Comparison of ENCODE assay signal across 8 cellular contexts in genomic region chr6:166419268-166419667, GRCh38. TPM values are rescaled to one million over a fixed set of nuclear protein-coding genes. Genes with fewer than 3 reads are reported as not detected.
DNase-seq lines count a peak whose midpoint lies in the region; ATAC-seq and TF ChIP-seq lines count a peak whose summit lies in the region.

No MANE protein-coding gene starts in this region.

- no peak overlapping the region for H3K27ac ChIP-seq in IMR-90 (ENCODE audit: insufficient read depth, low read length)

- H3K4me1 Mint-ChIP-seq in Calu3 (ENCODE audit: low read depth, unreplicated experiment): no peaks in the 10 kb centered on the region

- no peak overlapping the region for H2AFZ ChIP-seq in IMR-90 (replicated peaks; ENCODE audit: low read length, poor library complexity)

- no peak overlapping the region for H2BK15ac ChIP-seq in IMR-90 (ENCODE audit: low read depth, low read length)

- H3K4me3 ChIP-seq in IMR-90 (ENCODE audit: insufficient read depth, low read depth, low read length): no peak overlapping the region

- DNase-seq in Calu3 (peak; percentile 11), IMR-90 (peak; percentile 47), activated T-helper 1 cell treated with Interleukin-2 at 50 U/mL for 16 hours (ENCODE audit: low read depth) (peak; percentile 52), NCI-H345 (lab: John Stamatoyannopoulos, UW) (no peak), cerebellar cortex (ENCODE audit: low spot score) (no peak), NCI-H526 treated with DMSO at 0.1 percent for 48 hours (lab: John Stamatoyannopoulos, UW) (no peak)
- DNase-seq in stimulated activated CD4-positive, alpha-beta T cell treated with anti-CD3 and anti-CD28 coated beads, Interleukin-1b, Interleukin-23, amount 100 ng/mL, for 48 hours: peak; percentile 71

- H3K27ac Mint-ChIP-seq in Calu3 (ENCODE audit: unreplicated experiment): no peak overlapping the region

- no TSS peak for BruUV-seq in Calu3 (replicated peaks; lab: Mats Ljungman, UMichigan)
- BruUV-seq in IMR-90 (replicated peaks; lab: Mats Ljungman, UMichigan): no TSS peak

- peaks cover 3% of the 10 kb centered on the region; the same call in 1 of the 2 replicates for H4K20me1 ChIP-seq in IMR-90 (ENCODE audit: insufficient read depth, low read length)

- H3K4me2 ChIP-seq in IMR-90 (ENCODE audit: low read depth, low read length): no peak overlapping the region

- TF ChIP-seq CTCF in Calu3 (IDR thresholded peaks at IDR 0.05; ENCODE audit: unreplicated experiment) (no peak), IMR-90 (conservative IDR thresholded peaks at IDR 0.05; ENCODE audit: low read depth, low read length) (no peak)

- H4K5ac ChIP-seq in IMR-90 (ENCODE audit: low read depth, low read length): no peak overlapping the region

- no peaks in the 10 kb centered on the region for H3K27me3 ChIP-seq in IMR-90 (ENCODE audit: control insufficient read depth, insufficient read depth, low read length)

- H3K4ac ChIP-seq in IMR-90 (ENCODE audit: low read depth, low read length): no peak overlapping the region

- dilution Hi-C loops in IMR-90 (cut with HindIII; ENCODE audit: low sequenced_read_pairs, unreplicated experiment): no loop called here

- H3K36me3 Mint-ChIP-seq in Calu3 (ENCODE audit: insufficient read depth, unreplicated experiment): peaks cover 17% of the 10 kb centered on the region

- no peak overlapping the region for H3K56ac ChIP-seq in IMR-90 (ENCODE audit: extremely low read depth, insufficient read depth, low read length)

- no peaks in the 10 kb centered on the region for H3K9me3 ChIP-seq in IMR-90 (ENCODE audit: control insufficient read depth, insufficient read depth, low read length)

- no peak overlapping the region for H4K91ac ChIP-seq in IMR-90 (ENCODE audit: insufficient read depth, low read depth, low read length)

- no peak overlapping the region for H2BK20ac ChIP-seq in IMR-90 (ENCODE audit: low read depth, low read length)

- in situ Hi-C loops in IMR-90 (cut with MboI; ENCODE audit: low sequenced_read_pairs): no loop called here

- no peak overlapping the region for H2BK5ac ChIP-seq in IMR-90 (ENCODE audit: low read depth, low read length, poor library complexity, severe bottlenecking)

- peaks cover 16% of the 10 kb centered on the region for H3K9me1 ChIP-seq in IMR-90 (ENCODE audit: insufficient read depth, low read length)

- no peak overlapping the region for H3K4me3 Mint-ChIP-seq in Calu3 (ENCODE audit: low read depth, unreplicated experiment)

- H3K18ac ChIP-seq in IMR-90 (ENCODE audit: low read depth, low read length): no peak overlapping the region

- no peak overlapping the region for H2AK9ac ChIP-seq in IMR-90 (replicated peaks; ENCODE audit: low read depth, low read length, poor library complexity)

- no peak for TF ChIP-seq RAD21 in IMR-90 (IDR thresholded peaks at IDR 0.05; ENCODE audit: low read length)

- no peak overlapping the region for H3K14ac ChIP-seq in IMR-90 (replicated peaks; ENCODE audit: low read depth, low read length)

- no peaks in the 10 kb centered on the region for H3K27me3 Mint-ChIP-seq in Calu3 (ENCODE audit: unreplicated experiment)

- WGBS in IMR-90 (ENCODE audit: extremely low coverage in 2 of 2, insufficient read length in 1 of 2), 2 experiments: 93% methylated on average over 3 of the region's 7 CpGs; no CpG with 5 or more reads in 1 of the 2 experiments

- no peak overlapping the region for H4K8ac ChIP-seq in IMR-90 (ENCODE audit: low read depth in 2 of 2, low read length in 2 of 2)

- POLR2A ChIA-PET in IMR-90 (lab: Charles Lee; ENCODE audit: unreplicated experiment): no interaction called here

- intact Hi-C loops in Calu3 (cut with micrococcal nuclease; ENCODE audit: unreplicated experiment) (no loop called here), IMR-90 (cut with micrococcal nuclease) (no loop called here)

- no peak overlapping the region for H3K23ac ChIP-seq in IMR-90 (ENCODE audit: low read depth, low read length)

- peak; percentile 93 for ATAC-seq in GM21528 (IDR thresholded peaks at IDR 0.05; ENCODE audit: low FRiP score, unreplicated experiment)
- no peak for ATAC-seq in IMR-90 (ENCODE audit: low read depth)

- CTCF ChIA-PET in Calu3 (lab: Charles Lee): interaction anchor here (1.5 kb wide), 1 partner anchor 138 kb away, joined by 3 read pairs; no protein-coding TSS in a partner anchor
- CTCF ChIA-PET in IMR-90 (lab: Yijun Ruan, JAX): no interaction called here

- peaks cover 7% of the 10 kb centered on the region for H3K9me3 Mint-ChIP-seq in Calu3 (ENCODE audit: low read depth, unreplicated experiment)

- H3K9ac ChIP-seq in IMR-90 (ENCODE audit: low read depth, low read length): no peak overlapping the region

- no peaks in the 10 kb centered on the region for H3K4me1 ChIP-seq in IMR-90 (ENCODE audit: control insufficient read depth, insufficient read depth, low read length)

- peaks cover 68% of the 10 kb centered on the region for H3K36me3 ChIP-seq in IMR-90 (ENCODE audit: control insufficient read depth, insufficient read depth, low read length)

- no peak overlapping the region for H2AK5ac ChIP-seq in IMR-90 (ENCODE audit: low read depth, low read length)

- no peak for TF ChIP-seq POLR2A in IMR-90 (IDR thresholded peaks at IDR 0.05; ENCODE audit: low read depth, low read length)

- 0 out of 4 replicates have a peak, but pooled peaks cover 0 to 8% of the 10 kb centered on the region in 2 experiments for H3K79me1 ChIP-seq in IMR-90 (ENCODE audit: low read depth in 1 of 2, low read length in 2 of 2)

- H2BK120ac ChIP-seq in IMR-90 (ENCODE audit: low read depth, low read length): no peak overlapping the region

TF ChIP-seq in IMR-90, 13 proteins besides CTCF, POLR2A, EP300 and RAD21:
- TF ChIP-seq CEBPB (IDR thresholded peaks at IDR 0.05; ENCODE audit: low read depth, low read length) (no peak), BHLHE40 (IDR thresholded peaks at IDR 0.05; ENCODE audit: low read depth, low read length) (no peak), RCOR1 (IDR thresholded peaks at IDR 0.05; ENCODE audit: insufficient replicate concordance, low read length) (no peak), MAZ (IDR thresholded peaks at IDR 0.05; ENCODE audit: borderline replicate concordance, low read depth, low read length) (no peak), MAFK (IDR thresholded peaks at IDR 0.05; ENCODE audit: low read depth, low read length) (no peak), CHD1 (IDR thresholded peaks at IDR 0.05; ENCODE audit: low read depth, low read length) (no peak)

RNA-seq across cellular contexts. Expression of gene MPC1, which starts 36.5 kb away (rescaled TPM):
- 41.5 and 48.9 TPM in 2 replicates for total RNA-seq in Calu3 (2022)
- 10.9 and 16.1 TPM in 2 replicates for total RNA-seq in IMR-90 (2012; rRNA removed)
- polyA plus RNA-seq in IMR-90 (2012; rRNA removed): 11.8 and 12.0 TPM in 2 replicates
- 14.4 and 15.3 TPM in 2 replicates for polyA plus RNA-seq in IMR-90 (2012; cell fraction: cytosol; rRNA removed)
- polyA plus RNA-seq in IMR-90 (2012; cell fraction: nucleus; rRNA removed; ENCODE audit: low replicate concordance): 5.4 and 19.1 TPM in 2 replicates

Comparison
In these comparisons a context has a peak if more than half of its experiments do, and no peak if none do; other contexts are left out.
1. DNase-seq: peak in Calu3 (single experiment), IMR-90 (single experiment), activated T-helper 1 cell treated with Interleukin-2 at 50 U/mL for 16 hours (single experiment) and stimulated activated CD4-positive, alpha-beta T cell treated with anti-CD3 and anti-CD28 coated beads, Interleukin-1b, Interleukin-23, amount 100 ng/mL, for 48 hours (single experiment); none in NCI-H345 (single experiment), cerebellar cortex (single experiment) and NCI-H526 treated with DMSO at 0.1 percent for 48 hours (single experiment).